Comparison of ENCODE assay signal across 18 cellular contexts in genomic region chr12:57629897-57630471, GRCh38. TPM values are rescaled to one million over a fixed set of nuclear protein-coding genes. Genes with fewer than 3 reads are reported as not detected.
A peak's percentile ranks its signal among the peaks of the same experiment; 100 is the strongest.
DNase-seq lines count a peak whose midpoint lies in the region; TF ChIP-seq lines count a peak whose summit lies in the region.
"Had no signal": no experiment of that assay in that cellular context is flagged by ENCODE, and none has a peak within 500 bp of the region (broad histone marks: within the 10 kb centered on the region; RNA-seq: fewer than 3 reads in every experiment).

No MANE protein-coding gene starts in this region.

- TF ChIP-seq CTCF in coronary artery (IDR thresholded peaks at IDR 0.05), result no peak

- H3K4me3 ChIP-seq in coronary artery, result no peak overlapping the region
- H3K4me3 ChIP-seq: BLaER1, GM12878, pancreas had no signal

- peaks cover 15% of the 10 kb centered on the region for H3K4me1 Mint-ChIP-seq in activated CD4-positive, alpha-beta T cell treated with anti-CD3 and anti-CD28 coated beads, Interleukin-2, amount 10 ng/mL, durations not matched to agents 24 days and 14 days

- DNase-seq in activated CD4-positive, alpha-beta T cell treated with anti-CD3 and anti-CD28 coated beads, Interleukin-2, amount 10 ng/mL, durations not matched to agents 24 days and 14 days, result peak; percentile 54
- no peak for DNase-seq in activated CD4-positive, alpha-beta T cell treated with anti-CD3 and anti-CD28 coated beads for 48 hours
- DNase-seq in coronary artery (ENCODE audit: low spot score), result peak; percentile 67
- peak; percentile 78 for DNase-seq in mesenteric fat pad (ENCODE audit: low spot score)
- peak; percentile 79 for DNase-seq in superior temporal gyrus (ENCODE audit: extremely low spot score)
- no peak for DNase-seq in NK-92 (lab: John Stamatoyannopoulos, UW; ENCODE audit: unreplicated experiment)
- DNase-seq in foreskin melanocyte, result no peak
- no peak for DNase-seq in T-helper 1 cell
- DNase-seq: activated CD4-positive, alpha-beta T cell treated with anti-CD3 and anti-CD28 coated beads for 36 hours; activated naive CD4-positive, alpha-beta T cell; foreskin fibroblast; GDM1; NCI-H1436; small intestine; stimulated activated CD4-positive, alpha-beta T cell treated with anti-CD3 and anti-CD28 coated beads, Interleukin-4, amount 100 ng/mL, for 24 hours had no signal

- H3K27me3 Mint-ChIP-seq in activated CD4-positive, alpha-beta T cell treated with anti-CD3 and anti-CD28 coated beads, Interleukin-2, amount 10 ng/mL, durations not matched to agents 24 days and 14 days, result peaks cover 80% of the 10 kb centered on the region

- intact Hi-C loops in activated CD4-positive, alpha-beta T cell treated with anti-CD3 and anti-CD28 coated beads, Interleukin-2, amount 10 ng/mL, durations not matched to agents 24 days and 14 days (cut with micrococcal nuclease), result loop anchor here (5.0 kb wide), 1 partner anchor 62 kb away; the partner anchor contains the start of gene OS9

- no peak overlapping the region for H3K27ac Mint-ChIP-seq in activated CD4-positive, alpha-beta T cell treated with anti-CD3 and anti-CD28 coated beads, Interleukin-2, amount 10 ng/mL, durations not matched to agents 24 days and 14 days
- H3K27ac Mint-ChIP-seq: activated CD4-positive, alpha-beta T cell treated with anti-CD3 and anti-CD28 coated beads for 36 hours had no signal

- H3K9me3 Mint-ChIP-seq in activated CD4-positive, alpha-beta T cell treated with anti-CD3 and anti-CD28 coated beads, Interleukin-2, amount 10 ng/mL, durations not matched to agents 24 days and 14 days, result no peaks in the 10 kb centered on the region

- H3K36me3 Mint-ChIP-seq in activated CD4-positive, alpha-beta T cell treated with anti-CD3 and anti-CD28 coated beads, Interleukin-2, amount 10 ng/mL, durations not matched to agents 24 days and 14 days (ENCODE audit: low read depth), result peaks cover 3% of the 10 kb centered on the region

- no peak overlapping the region for H3K27ac ChIP-seq in coronary artery
- H3K27ac ChIP-seq: BLaER1, pancreas had no signal

- no peak overlapping the region for H3K4me3 Mint-ChIP-seq in activated CD4-positive, alpha-beta T cell treated with anti-CD3 and anti-CD28 coated beads, Interleukin-2, amount 10 ng/mL, durations not matched to agents 24 days and 14 days
- H3K4me3 Mint-ChIP-seq: activated CD4-positive, alpha-beta T cell treated with anti-CD3 and anti-CD28 coated beads for 36 hours had no signal

RNA-seq across cellular contexts. Expression of gene B4GALNT1, which starts 3.0 kb away (rescaled TPM):
- total RNA-seq in activated CD4-positive, alpha-beta T cell treated with anti-CD3 and anti-CD28 coated beads, Interleukin-2, amount 10 ng/mL, durations not matched to agents 24 days and 14 days, result 4.6 and 5.7 TPM in 2 replicates
- total RNA-seq in mesenteric fat pad, result 2.7 TPM

RNA-seq across cellular contexts. Expression of gene ARHGEF25, which starts 18.7 kb away (rescaled TPM):
- 1.6 and 1.7 TPM in 2 replicates for total RNA-seq in activated CD4-positive, alpha-beta T cell treated with anti-CD3 and anti-CD28 coated beads, Interleukin-2, amount 10 ng/mL, durations not matched to agents 24 days and 14 days
- 12.8 TPM for total RNA-seq in mesenteric fat pad

RNA-seq across cellular contexts. Expression of gene DTX3, which starts 25.4 kb away (rescaled TPM):
- total RNA-seq in activated CD4-positive, alpha-beta T cell treated with anti-CD3 and anti-CD28 coated beads, Interleukin-2, amount 10 ng/mL, durations not matched to agents 24 days and 14 days, result 15.9 and 18.3 TPM in 2 replicates
- 7.2 TPM for total RNA-seq in mesenteric fat pad

RNA-seq across cellular contexts. Expression of gene PIP4K2C, which starts 39.0 kb away (rescaled TPM):
- 21.5 and 23.0 TPM in 2 replicates for total RNA-seq in activated CD4-positive, alpha-beta T cell treated with anti-CD3 and anti-CD28 coated beads, Interleukin-2, amount 10 ng/mL, durations not matched to agents 24 days and 14 days
- 14.3 TPM for total RNA-seq in mesenteric fat pad

Comparison
In these comparisons a context has a peak if more than half of its experiments do, and no peak if none do; other contexts are left out.
1. DNase-seq: peak in activated CD4-positive, alpha-beta T cell treated with anti-CD3 and anti-CD28 coated beads, Interleukin-2, amount 10 ng/mL, durations not matched to agents 24 days and 14 days (single experiment), coronary artery (single experiment), mesenteric fat pad (single experiment) and superior temporal gyrus (single experiment); none in activated CD4-positive, alpha-beta T cell treated with anti-CD3 and anti-CD28 coated beads for 48 hours (single experiment), NK-92 (single experiment), foreskin melanocyte (single experiment) and T-helper 1 cell (0 of 5).